ENCODE assay signal across 27 cellular contexts in the genomic region with DNA sequence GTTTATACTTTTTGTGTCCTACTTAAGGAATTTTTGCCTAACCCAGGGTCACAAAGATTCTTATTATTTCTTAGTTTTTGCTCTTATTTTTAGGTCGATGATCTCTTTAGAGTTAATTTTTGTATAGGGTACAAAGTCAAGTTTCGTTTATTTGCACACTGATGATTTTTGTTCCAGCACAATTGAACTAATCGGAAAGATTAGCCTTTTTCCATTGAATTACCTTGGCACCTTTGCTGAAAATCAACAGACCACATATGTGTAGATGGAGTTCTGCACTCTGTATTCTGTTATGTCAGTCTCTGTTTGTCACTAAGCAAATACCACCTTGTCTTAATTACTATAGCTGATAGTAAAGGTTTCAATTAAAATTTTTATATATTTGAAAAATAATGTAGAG. TPM values are rescaled to one million over a fixed set of nuclear protein-coding genes. Genes with fewer than 3 reads are reported as not detected.
A peak's percentile ranks its signal among the peaks of the same experiment; 100 is the strongest.
DNase-seq lines count a peak whose midpoint lies in the region; ATAC-seq, FAIRE-seq and TF ChIP-seq lines count a peak whose summit lies in the region.
"Had no signal": no experiment of that assay in that cellular context is flagged by ENCODE, and none has a peak within 500 bp of the region (broad histone marks: within the 10 kb centered on the region; RNA-seq: fewer than 3 reads in every experiment).

No MANE protein-coding gene starts in this region.

- H3K4me3 ChIP-seq in naive thymus-derived CD4-positive, alpha-beta T cell (ENCODE audit: low read length): no peak overlapping the region
- H3K4me3 ChIP-seq: GM23248, MG63, SJSA1 had no signal

- ATAC-seq in naive thymus-derived CD4-positive, alpha-beta T cell: no peak

- H3K36me3 ChIP-seq in naive thymus-derived CD4-positive, alpha-beta T cell (ENCODE audit: control insufficient read depth in 2 of 3, insufficient read depth in 3 of 3, low read length in 3 of 3): no peaks in the 10 kb centered on the region
- H3K36me3 ChIP-seq: BE2C, MG63, SJSA1 had no signal

- no peaks in the 10 kb centered on the region for H3K27me3 Mint-ChIP-seq in activated naive CD8-positive, alpha-beta T cell
- no peaks in the 10 kb centered on the region for H3K27me3 Mint-ChIP-seq in activated naive CD8-positive, alpha-beta T cell treated with anti-CD3 and anti-CD28 coated beads for 36 hours
- H3K27me3 Mint-ChIP-seq in naive thymus-derived CD4-positive, alpha-beta T cell: no peaks in the 10 kb centered on the region
- no peaks in the 10 kb centered on the region for H3K27me3 Mint-ChIP-seq in HFFc6 (ENCODE audit: insufficient read depth)
- H3K27me3 Mint-ChIP-seq in progenitor cell of endocrine pancreas: no peaks in the 10 kb centered on the region

- peak overlapping the region; percentile 22 for H3K27ac Mint-ChIP-seq in activated naive CD8-positive, alpha-beta T cell
- H3K27ac Mint-ChIP-seq in activated naive CD8-positive, alpha-beta T cell treated with anti-CD3 and anti-CD28 coated beads for 36 hours: no peak overlapping the region
- peak overlapping the region in 5 of 9 donors; percentile 30 to 70 (median 53) for H3K27ac Mint-ChIP-seq in naive thymus-derived CD4-positive, alpha-beta T cell
- no peak overlapping the region for H3K27ac Mint-ChIP-seq in HFFc6
- H3K27ac Mint-ChIP-seq in progenitor cell of endocrine pancreas: no peak overlapping the region
- H3K27ac Mint-ChIP-seq: CD14-positive monocyte had no signal

- FAIRE-seq in islet of Langerhans (lab: Jason Lieb, UNC): peak; percentile 96
- FAIRE-seq: GM18507, HTR-8/SVneo had no signal

- H3K27ac ChIP-seq in naive thymus-derived CD4-positive, alpha-beta T cell (ENCODE audit: low read depth, low read length): no peak overlapping the region
- H3K27ac ChIP-seq: GM23248, SJSA1 had no signal

- no peak for TF ChIP-seq CTCF in HFFc6 (IDR thresholded peaks at IDR 0.05)
- no peak for TF ChIP-seq CTCF in progenitor cell of endocrine pancreas (IDR thresholded peaks at IDR 0.05; ENCODE audit: unreplicated experiment)

- CTCF ChIA-PET in naive thymus-derived CD4-positive, alpha-beta T cell (lab: Charles Lee): no interaction called here

- no peak for DNase-seq in activated naive CD8-positive, alpha-beta T cell treated with anti-CD3 and anti-CD28 coated beads for 36 hours
- DNase-seq in naive thymus-derived CD4-positive, alpha-beta T cell: no peak
- DNase-seq in NCI-H146 treated with DMSO at 0.1 percent for 48 hours (lab: John Stamatoyannopoulos, UW; ENCODE audit: unreplicated experiment): no peak
- no peak for DNase-seq in HFFc6
- no peak for DNase-seq in stimulated activated CD4-positive, alpha-beta T cell treated with anti-CD3 and anti-CD28 coated beads, Interleukin-2, amount 100 ng/mL, for 48 hours
- no peak for DNase-seq in progenitor cell of endocrine pancreas (ENCODE audit: low spot score, unreplicated experiment)
- DNase-seq: 8988T, ACHN, BE2C, DMS153, DND-41, GM23248, H7, KG1, MG63, NCI-H1105 treated with DMSO at 0.1 percent for 48 hours, NCI-H146, NCI-H2029 treated with DMSO at 0.1 percent for 48 hours, NCI-H526 treated with DMSO at 0.1 percent for 48 hours, Right ventricle myocardium superior, RPMI8226 had no signal

- no peaks in the 10 kb centered on the region for H3K9me3 Mint-ChIP-seq in activated naive CD8-positive, alpha-beta T cell (ENCODE audit: low read depth)
- H3K9me3 Mint-ChIP-seq in activated naive CD8-positive, alpha-beta T cell treated with anti-CD3 and anti-CD28 coated beads for 36 hours: no peaks in the 10 kb centered on the region
- H3K9me3 Mint-ChIP-seq in naive thymus-derived CD4-positive, alpha-beta T cell: no peaks in the 10 kb centered on the region
- H3K9me3 Mint-ChIP-seq in HFFc6 (no peaks in the 10 kb centered on the region), progenitor cell of endocrine pancreas (ENCODE audit: low read depth) (no peaks in the 10 kb centered on the region)
- H3K9me3 Mint-ChIP-seq: CD14-positive monocyte had no signal

- H3K36me3 Mint-ChIP-seq in activated naive CD8-positive, alpha-beta T cell: peaks cover 9% of the 10 kb centered on the region
- H3K36me3 Mint-ChIP-seq in activated naive CD8-positive, alpha-beta T cell treated with anti-CD3 and anti-CD28 coated beads for 36 hours: peaks cover 11% of the 10 kb centered on the region
- H3K36me3 Mint-ChIP-seq in naive thymus-derived CD4-positive, alpha-beta T cell: peaks cover 0 to 13% (median 8%) of the 10 kb centered on the region in 5 donors
- H3K36me3 Mint-ChIP-seq in HFFc6 (ENCODE audit: low read depth): 0 out of 2 replicates have a peak, but pooled peaks cover 3% of the 10 kb centered on the region
- H3K36me3 Mint-ChIP-seq in progenitor cell of endocrine pancreas (ENCODE audit: insufficient read depth): no peaks in the 10 kb centered on the region

- H3K4me3 Mint-ChIP-seq in activated naive CD8-positive, alpha-beta T cell: no peak overlapping the region
- H3K4me3 Mint-ChIP-seq in activated naive CD8-positive, alpha-beta T cell treated with anti-CD3 and anti-CD28 coated beads for 36 hours: no peak overlapping the region
- peak overlapping the region in 2 of 10 donors; percentile 9 to 14 for H3K4me3 Mint-ChIP-seq in naive thymus-derived CD4-positive, alpha-beta T cell
- no peak overlapping the region for H3K4me3 Mint-ChIP-seq in HFFc6
- no peak overlapping the region for H3K4me3 Mint-ChIP-seq in progenitor cell of endocrine pancreas (ENCODE audit: low read depth)
- H3K4me3 Mint-ChIP-seq: CD14-positive monocyte had no signal

- peaks cover 40 to 50% of the 10 kb centered on the region in 2 donors for H3K4me1 ChIP-seq in naive thymus-derived CD4-positive, alpha-beta T cell (ENCODE audit: control insufficient read depth in 2 of 2, insufficient read depth in 2 of 2, low read length in 2 of 2)

- no peaks in the 10 kb centered on the region for H3K27me3 ChIP-seq in naive thymus-derived CD4-positive, alpha-beta T cell (ENCODE audit: control insufficient read depth in 2 of 2, insufficient read depth in 2 of 2, low read length in 2 of 2)
- H3K27me3 ChIP-seq: BE2C, MG63, SJSA1 had no signal

- peaks cover 76% of the 10 kb centered on the region for H3K4me1 Mint-ChIP-seq in activated naive CD8-positive, alpha-beta T cell (ENCODE audit: low read depth)
- H3K4me1 Mint-ChIP-seq in activated naive CD8-positive, alpha-beta T cell treated with anti-CD3 and anti-CD28 coated beads for 36 hours: peaks cover 47% of the 10 kb centered on the region
- H3K4me1 Mint-ChIP-seq in naive thymus-derived CD4-positive, alpha-beta T cell: peaks cover 38 to 91% (median 68%) of the 10 kb centered on the region in 7 donors
- peaks cover 38% of the 10 kb centered on the region for H3K4me1 Mint-ChIP-seq in HFFc6 (ENCODE audit: low read depth)
- H3K4me1 Mint-ChIP-seq in progenitor cell of endocrine pancreas (ENCODE audit: low read depth): peaks cover 21% of the 10 kb centered on the region

- intact Hi-C loops in naive thymus-derived CD4-positive, alpha-beta T cell (cut with micrococcal nuclease): no loop called here

- no peaks in the 10 kb centered on the region for H3K9me3 ChIP-seq in naive thymus-derived CD4-positive, alpha-beta T cell (ENCODE audit: control insufficient read depth in 2 of 3, low read length in 3 of 3)
- H3K9me3 ChIP-seq: BE2C, MG63, SJSA1 had no signal

- POLR2A ChIA-PET in naive thymus-derived CD4-positive, alpha-beta T cell (lab: Charles Lee): interaction anchor here (0.6 to 2.5 kb wide), 2 partner anchors 15 to 75 kb away, joined by 3 to 8 read pairs; no protein-coding TSS in a partner anchor

RNA-seq across cellular contexts. Expression of gene EML4, which starts 18.7 kb away (rescaled TPM):
- 10 to 100 TPM; 60.0 to 64.6 TPM for total RNA-seq in activated naive CD8-positive, alpha-beta T cell treated with anti-CD3 and anti-CD28 coated beads for 36 hours
- total RNA-seq in naive thymus-derived CD4-positive, alpha-beta T cell: 100 to 1,000 TPM in 4 of 5 experiments, 10 to 100 TPM in 1; 91.1 to 167 (median 143) TPM
- 10 to 100 TPM; 64.9 to 69.3 TPM for polyA plus RNA-seq in naive thymus-derived CD4-positive, alpha-beta T cell
- 10 to 100 TPM; 31.7 to 35.8 (median 33.6) TPM for total RNA-seq in HFFc6 (2021; fragmentation: NEBNext Ultra II Directional; extraction: Animal tissue kit (Norgen Biotek cat#: 25700))
- 75.7 and 79.1 TPM in 2 replicates for total RNA-seq in progenitor cell of endocrine pancreas

Comparison
In these comparisons a context has a peak if more than half of its experiments do, and no peak if none do; other contexts are left out.
1. H3K27ac Mint-ChIP-seq: peak in activated naive CD8-positive, alpha-beta T cell (single experiment) and naive thymus-derived CD4-positive, alpha-beta T cell (5 of 9); none in activated naive CD8-positive, alpha-beta T cell treated with anti-CD3 and anti-CD28 coated beads for 36 hours (single experiment), HFFc6 (single experiment) and progenitor cell of endocrine pancreas (single experiment).